ENCODE assay signal across 13 cellular contexts in genomic region chr5:124668353-124669299, GRCh38.
"Had no signal": no experiment of that assay in that cellular context is flagged by ENCODE, and none has a peak within 500 bp of the region (broad histone marks: within the 10 kb centered on the region; RNA-seq: fewer than 3 reads in every experiment).

No MANE protein-coding gene starts in this region.

- ATAC-seq: sciatic nerve had no signal

- H3K36me3 ChIP-seq: colonic mucosa, esophagus squamous epithelium, stomach, thoracic aorta had no signal

- H3K4me1 Mint-ChIP-seq: activated naive CD4-positive, alpha-beta T cell treated with anti-CD3 and anti-CD28 coated beads, Interleukin-2, amount 10 ng/mL, durations not matched to agents 7 days and 5 days had no signal

- H3K27me3 Mint-ChIP-seq: activated naive CD4-positive, alpha-beta T cell treated with anti-CD3 and anti-CD28 coated beads, Interleukin-2, amount 10 ng/mL, durations not matched to agents 7 days and 5 days had no signal

- H3K27me3 ChIP-seq: colonic mucosa, esophagus squamous epithelium, stomach had no signal

- H3K9me3 ChIP-seq: colonic mucosa, esophagus squamous epithelium, stomach, thoracic aorta had no signal

- H3K4me3 Mint-ChIP-seq: activated naive CD4-positive, alpha-beta T cell treated with anti-CD3 and anti-CD28 coated beads, Interleukin-2, amount 10 ng/mL, durations not matched to agents 7 days and 5 days; activated T-cell treated with anti-CD3 and anti-CD28 coated beads, Interleukin-2, amount 50 U/mL, for 24 hours had no signal

- H3K36me3 Mint-ChIP-seq: activated naive CD4-positive, alpha-beta T cell treated with anti-CD3 and anti-CD28 coated beads, Interleukin-2, amount 10 ng/mL, durations not matched to agents 7 days and 5 days had no signal

- DNase-seq: activated CD4-positive, alpha-beta T cell treated with anti-CD3 and anti-CD28 coated beads, Interleukin-2, amount 50 U/mL, for 48 hours; activated naive CD4-positive, alpha-beta T cell treated with anti-CD3 and anti-CD28 coated beads, Interleukin-2, amount 10 ng/mL, durations not matched to agents 7 days and 5 days; activated T-cell treated with anti-CD3 and anti-CD28 coated beads, Interleukin-2, amount 50 U/mL, for 24 hours; colonic mucosa; esophagus squamous epithelium; kidney; stimulated activated CD4-positive, alpha-beta T cell treated with anti-CD3 and anti-CD28 coated beads, Interleukin-12 subunit alpha, Interleukin-12 subunit beta, amount 100 ng/mL, for 4 hours; stimulated activated CD4-positive, alpha-beta T cell treated with anti-CD3 and anti-CD28 coated beads, Interleukin-2, amount 100 ng/mL, for 24 hours; stomach; T-helper 1 cell had no signal

- H3K27ac Mint-ChIP-seq: activated naive CD4-positive, alpha-beta T cell treated with anti-CD3 and anti-CD28 coated beads, Interleukin-2, amount 10 ng/mL, durations not matched to agents 7 days and 5 days; activated T-cell treated with anti-CD3 and anti-CD28 coated beads, Interleukin-2, amount 50 U/mL, for 24 hours had no signal

- H3K4me1 ChIP-seq: colonic mucosa had no signal

- H3K9me3 Mint-ChIP-seq: activated naive CD4-positive, alpha-beta T cell treated with anti-CD3 and anti-CD28 coated beads, Interleukin-2, amount 10 ng/mL, durations not matched to agents 7 days and 5 days; activated T-cell treated with anti-CD3 and anti-CD28 coated beads, Interleukin-2, amount 50 U/mL, for 24 hours had no signal

- H3K27ac ChIP-seq: colonic mucosa, esophagus squamous epithelium, thoracic aorta, VCaP had no signal

- H3K4me3 ChIP-seq: colonic mucosa, esophagus squamous epithelium, stomach, thoracic aorta had no signal
